8 cellular contexts compared by ENCODE assay signal in the genomic region with DNA sequence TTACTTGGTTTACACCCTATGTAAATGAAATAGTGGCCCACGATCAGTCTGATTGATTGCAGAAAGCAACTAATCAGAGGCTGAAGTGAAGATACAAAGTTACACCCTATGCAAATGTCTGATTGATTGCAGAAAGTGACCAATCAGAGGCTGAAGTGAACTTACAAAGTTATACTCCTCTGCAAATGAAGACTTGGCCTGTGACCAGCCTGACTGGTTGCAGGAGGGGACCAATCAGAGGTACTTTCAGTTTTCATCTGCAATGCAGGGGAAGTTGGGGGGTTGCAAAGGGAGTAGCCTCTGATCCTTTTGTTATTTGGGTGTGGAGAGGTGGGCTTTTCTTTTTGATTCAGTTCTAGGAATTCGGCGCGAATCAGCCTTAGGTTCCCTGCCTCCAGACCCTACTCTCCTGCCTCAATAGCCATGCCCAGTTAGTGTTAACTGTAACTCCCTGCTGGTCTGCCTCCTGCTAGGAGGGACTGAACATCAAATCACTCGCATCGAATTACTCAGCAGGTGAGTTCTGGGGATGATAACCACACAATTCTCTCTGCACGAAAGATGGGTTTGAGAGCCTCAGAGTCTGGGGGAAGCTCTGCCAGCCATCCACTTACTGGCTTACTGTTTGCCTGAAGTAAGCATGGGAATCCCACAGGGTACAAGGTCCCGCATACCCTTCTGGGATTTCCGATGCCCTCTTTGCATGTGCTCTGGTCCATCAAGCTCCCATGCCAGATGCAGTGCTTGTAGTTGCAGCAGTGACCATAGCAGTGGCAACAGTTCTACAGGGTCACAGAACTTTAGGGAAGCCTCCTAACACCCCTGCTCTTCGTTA. TPM values are rescaled to one million over a fixed set of nuclear protein-coding genes. Genes with fewer than 3 reads are reported as not detected.
DNase-seq lines count a peak whose midpoint lies in the region; ATAC-seq and TF ChIP-seq lines count a peak whose summit lies in the region.

No MANE protein-coding gene starts in this region.

- WGBS in esophagus muscularis mucosa: 67% methylated on average over 10 of the region's 10 CpGs
- WGBS in esophagus squamous epithelium, 2 donors: 61 to 83% methylated on average over 8 to 10 of the region's 10 CpGs

- H3K36me3 ChIP-seq in esophagus muscularis mucosa (no peaks in the 10 kb centered on the region), esophagus squamous epithelium (no peaks in the 10 kb centered on the region)

- no peak for TF ChIP-seq EP300 in esophagus muscularis mucosa (IDR thresholded peaks at IDR 0.05)

- H3K27ac ChIP-seq in esophagus muscularis mucosa (replicated peaks in 1 of 4) (no peak overlapping the region), esophagus squamous epithelium (no peak overlapping the region)

- ATAC-seq in GM18520 (IDR thresholded peaks at IDR 0.05; ENCODE audit: unreplicated experiment): no peak

- no peaks in the 10 kb centered on the region for H3K27me3 ChIP-seq in esophagus muscularis mucosa
- H3K27me3 ChIP-seq in esophagus squamous epithelium: no peaks in the 10 kb centered on the region

- no peaks in the 10 kb centered on the region for H3K9me3 ChIP-seq in esophagus muscularis mucosa
- no peaks in the 10 kb centered on the region for H3K9me3 ChIP-seq in esophagus squamous epithelium

- TF ChIP-seq CTCF in esophagus muscularis mucosa (IDR thresholded peaks at IDR 0.05): no peak
- no peak for TF ChIP-seq CTCF in esophagus squamous epithelium (IDR thresholded peaks at IDR 0.05)

- intact Hi-C loops in esophagus muscularis mucosa (cut with DNase I): no loop called here
- intact Hi-C loops in esophagus squamous epithelium (cut with DNase I): no loop called here

- H3K4me3 ChIP-seq in esophagus muscularis mucosa (peak overlapping the region; percentile 20 to 34 (median 28)), skeletal muscle cell (ENCODE audit: low read depth, low read length) (no peak overlapping the region), esophagus squamous epithelium (peak overlapping the region in 2 of 4 donors; percentile 13 to 19)

- DNase-seq in activated effector memory CD4-positive, alpha-beta T cell treated with Interleukin-2 at 50 U/mL for 16 hours: peak; percentile 8
- no peak for DNase-seq in activated effector memory CD4-positive, alpha-beta T cell treated with anti-CD3 and anti-CD28 coated beads, Interleukin-2, amount 50 U/mL, for 16 hours
- DNase-seq in RPMI7951 (ENCODE audit: low read depth) (peak; percentile 47), esophagus muscularis mucosa (ENCODE audit: extremely low spot score) (no peak), skeletal muscle cell (ENCODE audit: low read depth) (peak; percentile 17), esophagus squamous epithelium (lab: John Stamatoyannopoulos, UW) (no peak), D341Med (ENCODE audit: low spot score) (no peak)

- no peak for TF ChIP-seq POLR2A in esophagus muscularis mucosa (IDR thresholded peaks at IDR 0.05; ENCODE audit: low read depth)
- TF ChIP-seq POLR2A in esophagus squamous epithelium (IDR thresholded peaks at IDR 0.05): no peak

- H3K4me1 ChIP-seq in esophagus muscularis mucosa: no peaks in the 10 kb centered on the region
- H3K4me1 ChIP-seq in esophagus squamous epithelium: peaks cover 0 to 43% (median 0%) of the 10 kb centered on the region in 3 donors

RNA-seq across cellular contexts. Expression of a gene that starts 7.5 kb away (rescaled TPM):
- not detected in 2 replicates for total RNA-seq in RPMI7951 (2014; rRNA removed; shearing (Covaris generic))
- total RNA-seq in esophagus muscularis mucosa (under 1 TPM; 0.13 to 0.83 (median 0.35) TPM), esophagus squamous epithelium (1 to 10 TPM in 1 of 4 donors, under 1 TPM in 3; 0.22 to 1.9 (median 0.95) TPM)

RNA-seq across cellular contexts. Expression of a gene that starts 50.5 kb away (rescaled TPM):
- 8.9 and 9.6 TPM in 2 replicates for total RNA-seq in RPMI7951 (2014; rRNA removed; shearing (Covaris generic))
- total RNA-seq in esophagus muscularis mucosa (10 to 100 TPM; 11.1 to 14.7 (median 12.3) TPM), esophagus squamous epithelium (10 to 100 TPM in 1 of 4 donors, 1 to 10 TPM in 3; 2.0 to 15.1 (median 5.7) TPM)

RNA-seq across cellular contexts. Expression of a gene that starts 55.5 kb away (rescaled TPM):
- total RNA-seq in RPMI7951 (2014; rRNA removed; shearing (Covaris generic)): 52.3 and 70.0 TPM in 2 replicates
- 10 to 100 TPM; 17.0 to 56.4 (median 45.9) TPM for total RNA-seq in esophagus muscularis mucosa
- total RNA-seq in esophagus squamous epithelium: 100 to 1,000 TPM; 117 to 146 (median 127) TPM

Comparison
In these comparisons a context has a peak if more than half of its experiments do, and no peak if none do; other contexts are left out.
1. DNase-seq: peak in activated effector memory CD4-positive, alpha-beta T cell treated with Interleukin-2 at 50 U/mL for 16 hours (single experiment), RPMI7951 (single experiment) and skeletal muscle cell (single experiment); none in activated effector memory CD4-positive, alpha-beta T cell treated with anti-CD3 and anti-CD28 coated beads, Interleukin-2, amount 50 U/mL, for 16 hours (single experiment), esophagus muscularis mucosa (single experiment), esophagus squamous epithelium (single experiment) and D341Med (single experiment).